ENCODE assay signal across 8 cellular contexts in genomic region chr11:797300-798092, GRCh38. TPM values are rescaled to one million over a fixed set of nuclear protein-coding genes. Genes with fewer than 3 reads are reported as not detected.
DNase-seq lines count a peak whose midpoint lies in the region; ATAC-seq, FAIRE-seq and TF ChIP-seq lines count a peak whose summit lies in the region.

No MANE protein-coding gene starts in this region.

- H3K9me3 ChIP-seq in kidney (ENCODE audit: control insufficient read depth in 1 of 2, low read length in 2 of 2) = no peaks in the 10 kb centered on the region

- DNase-seq in 8988T = peak; percentile 97
- peak; percentile 95 for DNase-seq in NCI-H2227 (lab: John Stamatoyannopoulos, UW; ENCODE audit: unreplicated experiment)
- DNase-seq in activated CD4-positive, CD25-positive, alpha-beta regulatory T cell (lab: John Stamatoyannopoulos, UW) = peak; percentile 52 to 70 (median 60)
- peak; percentile 77 to 82 for DNase-seq in cardiac fibroblast (ENCODE audit: low read depth in 2 of 2)
- DNase-seq in kidney = peak; percentile 91
- DNase-seq in stimulated activated CD4-positive, alpha-beta T cell treated with anti-CD3 and anti-CD28 coated beads, Interleukin-15, amount 100 ng/mL, for 1 hour (ENCODE audit: low read depth in 1 of 2, low spot score in 1 of 2) = peak; percentile 40 to 58

- intact Hi-C loops in kidney (cut with DNase I) = no loop called here

- peak; percentile 22 for ATAC-seq in GM18858 (IDR thresholded peaks at IDR 0.05; ENCODE audit: unreplicated experiment)
- peak; percentile 32 for ATAC-seq in HG03108 (IDR thresholded peaks at IDR 0.05; ENCODE audit: unreplicated experiment)

- FAIRE-seq in kidney (lab: Jason Lieb, UNC) = no peak

- H3K4me3 ChIP-seq in cardiac fibroblast (replicated peaks in 1 of 2; ENCODE audit: low read depth in 2 of 2, low read length in 2 of 2) (peak overlapping the region; percentile 69 to 77), kidney (ENCODE audit: low read length in 2 of 2) (peak overlapping the region; percentile 73 to 79)

- TF ChIP-seq CTCF in cardiac fibroblast (IDR thresholded peaks at IDR 0.05; ENCODE audit: low read depth, low read length) (no peak), kidney (IDR thresholded peaks at IDR 0.05; ENCODE audit: borderline replicate concordance, extremely low read depth, insufficient read depth) (no peak)

- H3K27ac ChIP-seq in kidney (ENCODE audit: low read depth in 2 of 2, low read length in 2 of 2) = peak overlapping the region; percentile 54 to 80

- H3K4me1 ChIP-seq in kidney (ENCODE audit: control insufficient read depth in 1 of 2, insufficient read depth in 1 of 2, low read depth in 1 of 2, low read length in 2 of 2) = peaks cover 8 to 22% of the 10 kb centered on the region in 2 donors

- peak overlapping the region; percentile 32 to 70 for H3K9ac ChIP-seq in kidney (ENCODE audit: low read length in 2 of 2)

- no peaks in the 10 kb centered on the region for H3K36me3 ChIP-seq in kidney (ENCODE audit: control insufficient read depth in 1 of 2, insufficient read depth in 2 of 2, low read length in 2 of 2)

RNA-seq across cellular contexts. Expression of gene SLC25A22, which starts 0.6 kb away (rescaled TPM):
- 17.8 TPM for total RNA-seq in kidney
- polyA plus RNA-seq in kidney (ENCODE audit: insufficient read depth, low read depth, low replicate concordance) = 14.3 TPM

RNA-seq across cellular contexts. Expression of gene PIDD1, which starts 7.5 kb away (rescaled TPM):
- 16.5 TPM for total RNA-seq in kidney
- 9.1 TPM for polyA plus RNA-seq in kidney (ENCODE audit: insufficient read depth, low read depth, low replicate concordance)

RNA-seq across cellular contexts. Expression of gene CEND1, which starts 7.6 kb away (rescaled TPM):
- 0.16 TPM for total RNA-seq in kidney
- 3.6 TPM for polyA plus RNA-seq in kidney (ENCODE audit: insufficient read depth, low read depth, low replicate concordance)

RNA-seq across cellular contexts. Expression of gene RPLP2, which starts 12.3 kb away (rescaled TPM):
- 1,544 TPM for total RNA-seq in kidney
- polyA plus RNA-seq in kidney (ENCODE audit: insufficient read depth, low read depth, low replicate concordance) = 1,997 TPM

RNA-seq across cellular contexts. Expression of gene GATD1, which starts 20.2 kb away (rescaled TPM):
- 66.2 TPM for total RNA-seq in kidney
- 38.3 TPM for polyA plus RNA-seq in kidney (ENCODE audit: insufficient read depth, low read depth, low replicate concordance)

Comparison
In these comparisons a context has a peak if more than half of its experiments do, and no peak if none do; other contexts are left out.
1. Peak in every context shown above with its lines: DNase-seq, ATAC-seq, H3K4me3 ChIP-seq and H3K27ac ChIP-seq.